Comparison of ENCODE assay signal across 1 cellular context in genomic region chr7:33043875-33044718, GRCh38.
TF ChIP-seq lines count a peak whose summit lies in the region.

No MANE protein-coding gene starts in this region.

TF ChIP-seq in HepG2, 621 proteins besides CTCF, POLR2A, EP300 and RAD21 (continued from another document and continues in another):
- no peak for TF ChIP-seq ZNF441 (CRISPR knock-in tag; IDR thresholded peaks at IDR 0.05; ENCODE audit: borderline replicate concordance)
- TF ChIP-seq ZNF788 (CRISPR knock-in tag; IDR thresholded peaks at IDR 0.05; ENCODE audit: borderline replicate concordance) = no peak
- TF ChIP-seq ZNF274 (CRISPR knock-in tag; IDR thresholded peaks at IDR 0.05) = no peak
- no peak for TF ChIP-seq ZNF746 (CRISPR knock-in tag; IDR thresholded peaks at IDR 0.05)
- TF ChIP-seq NR2F6 (IDR thresholded peaks at IDR 0.05) = peak; percentile 22; the same call in 1 of the 2 replicates
- TF ChIP-seq NR2F6 (CRISPR knock-in tag; IDR thresholded peaks at IDR 0.05) = no peak
- TF ChIP-seq ZNF251 (CRISPR knock-in tag; IDR thresholded peaks at IDR 0.05) = no peak
- TF ChIP-seq ZMYM3 (CRISPR knock-in tag; IDR thresholded peaks at IDR 0.05) = no peak
- TF ChIP-seq HMGXB4 (CRISPR knock-in tag; IDR thresholded peaks at IDR 0.05; ENCODE audit: borderline replicate concordance in 1 of 2, low read depth in 1 of 2) = peak in 1 of 2 experiments; percentile 52; a peak in 1 of 4 replicates
- no peak for TF ChIP-seq ZNF225 (CRISPR knock-in tag; IDR thresholded peaks at IDR 0.05)
- no peak for TF ChIP-seq USF2 (IDR thresholded peaks at IDR 0.05; ENCODE audit: low read depth, low read length)
- TF ChIP-seq USF2 (CRISPR knock-in tag; IDR thresholded peaks at IDR 0.05; ENCODE audit: borderline replicate concordance) = no peak
- no peak for TF ChIP-seq GZF1 (CRISPR knock-in tag; IDR thresholded peaks at IDR 0.05)
- no peak for TF ChIP-seq SOX13 (IDR thresholded peaks at IDR 0.05)
- TF ChIP-seq SOX13 (CRISPR knock-in tag; conservative IDR thresholded peaks at IDR 0.05 in 1 of 2, IDR thresholded peaks at IDR 0.05 in 1 of 2) = peak in 1 of 2 experiments; percentile 58; a peak in 1 of 4 replicates
- TF ChIP-seq IRF2 (CRISPR knock-in tag; IDR thresholded peaks at IDR 0.05) = peak; percentile 28; the same call in 1 of the 2 replicates
- TF ChIP-seq ZNF784 (CRISPR knock-in tag; IDR thresholded peaks at IDR 0.05; ENCODE audit: borderline replicate concordance) = no peak
- TF ChIP-seq MNT (IDR thresholded peaks at IDR 0.05) = no peak
- peak; percentile 54; the same call in 1 of the 2 replicates for TF ChIP-seq KMT2A (CRISPR knock-in tag; IDR thresholded peaks at IDR 0.05)
- peak; percentile 25; the same call in 1 of the 2 replicates for TF ChIP-seq FOXK1 (CRISPR knock-in tag; IDR thresholded peaks at IDR 0.05; ENCODE audit: borderline replicate concordance, low read depth)
- TF ChIP-seq PAX8 (CRISPR knock-in tag; IDR thresholded peaks at IDR 0.05; ENCODE audit: borderline replicate concordance) = no peak
- 0 out of 2 replicates have a peak, but pooled peaks have one; percentile 50 for TF ChIP-seq NFIC (IDR thresholded peaks at IDR 0.05; ENCODE audit: low read length)
- TF ChIP-seq, protein P1, sequence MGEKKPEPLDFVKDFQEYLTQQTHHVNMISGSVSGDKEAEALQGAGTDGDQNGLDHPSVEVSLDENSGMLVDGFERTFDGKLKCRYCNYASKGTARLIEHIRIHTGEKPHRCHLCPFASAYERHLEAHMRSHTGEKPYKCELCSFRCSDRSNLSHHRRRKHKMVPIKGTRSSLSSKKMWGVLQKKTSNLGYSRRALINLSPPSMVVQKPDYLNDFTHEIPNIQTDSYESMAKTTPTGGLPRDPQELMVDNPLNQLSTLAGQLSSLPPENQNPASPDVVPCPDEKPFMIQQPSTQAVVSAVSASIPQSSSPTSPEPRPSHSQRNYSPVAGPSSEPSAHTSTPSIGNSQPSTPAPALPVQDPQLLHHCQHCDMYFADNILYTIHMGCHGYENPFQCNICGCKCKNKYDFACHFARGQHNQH (CRISPR knock-in tag; IDR thresholded peaks at IDR 0.05) = no peak
- peak; percentile 79 for TF ChIP-seq FOXP4 (CRISPR knock-in tag; IDR thresholded peaks at IDR 0.05)
- no peak for TF ChIP-seq SMAD3 (CRISPR knock-in tag; IDR thresholded peaks at IDR 0.05)
- no peak for TF ChIP-seq HHEX (CRISPR knock-in tag; IDR thresholded peaks at IDR 0.05)
- TF ChIP-seq TCF12 (IDR thresholded peaks at IDR 0.05) = no peak
- no peak for TF ChIP-seq TCF12 (CRISPR knock-in tag; IDR thresholded peaks at IDR 0.05)
- TF ChIP-seq, protein P2, sequence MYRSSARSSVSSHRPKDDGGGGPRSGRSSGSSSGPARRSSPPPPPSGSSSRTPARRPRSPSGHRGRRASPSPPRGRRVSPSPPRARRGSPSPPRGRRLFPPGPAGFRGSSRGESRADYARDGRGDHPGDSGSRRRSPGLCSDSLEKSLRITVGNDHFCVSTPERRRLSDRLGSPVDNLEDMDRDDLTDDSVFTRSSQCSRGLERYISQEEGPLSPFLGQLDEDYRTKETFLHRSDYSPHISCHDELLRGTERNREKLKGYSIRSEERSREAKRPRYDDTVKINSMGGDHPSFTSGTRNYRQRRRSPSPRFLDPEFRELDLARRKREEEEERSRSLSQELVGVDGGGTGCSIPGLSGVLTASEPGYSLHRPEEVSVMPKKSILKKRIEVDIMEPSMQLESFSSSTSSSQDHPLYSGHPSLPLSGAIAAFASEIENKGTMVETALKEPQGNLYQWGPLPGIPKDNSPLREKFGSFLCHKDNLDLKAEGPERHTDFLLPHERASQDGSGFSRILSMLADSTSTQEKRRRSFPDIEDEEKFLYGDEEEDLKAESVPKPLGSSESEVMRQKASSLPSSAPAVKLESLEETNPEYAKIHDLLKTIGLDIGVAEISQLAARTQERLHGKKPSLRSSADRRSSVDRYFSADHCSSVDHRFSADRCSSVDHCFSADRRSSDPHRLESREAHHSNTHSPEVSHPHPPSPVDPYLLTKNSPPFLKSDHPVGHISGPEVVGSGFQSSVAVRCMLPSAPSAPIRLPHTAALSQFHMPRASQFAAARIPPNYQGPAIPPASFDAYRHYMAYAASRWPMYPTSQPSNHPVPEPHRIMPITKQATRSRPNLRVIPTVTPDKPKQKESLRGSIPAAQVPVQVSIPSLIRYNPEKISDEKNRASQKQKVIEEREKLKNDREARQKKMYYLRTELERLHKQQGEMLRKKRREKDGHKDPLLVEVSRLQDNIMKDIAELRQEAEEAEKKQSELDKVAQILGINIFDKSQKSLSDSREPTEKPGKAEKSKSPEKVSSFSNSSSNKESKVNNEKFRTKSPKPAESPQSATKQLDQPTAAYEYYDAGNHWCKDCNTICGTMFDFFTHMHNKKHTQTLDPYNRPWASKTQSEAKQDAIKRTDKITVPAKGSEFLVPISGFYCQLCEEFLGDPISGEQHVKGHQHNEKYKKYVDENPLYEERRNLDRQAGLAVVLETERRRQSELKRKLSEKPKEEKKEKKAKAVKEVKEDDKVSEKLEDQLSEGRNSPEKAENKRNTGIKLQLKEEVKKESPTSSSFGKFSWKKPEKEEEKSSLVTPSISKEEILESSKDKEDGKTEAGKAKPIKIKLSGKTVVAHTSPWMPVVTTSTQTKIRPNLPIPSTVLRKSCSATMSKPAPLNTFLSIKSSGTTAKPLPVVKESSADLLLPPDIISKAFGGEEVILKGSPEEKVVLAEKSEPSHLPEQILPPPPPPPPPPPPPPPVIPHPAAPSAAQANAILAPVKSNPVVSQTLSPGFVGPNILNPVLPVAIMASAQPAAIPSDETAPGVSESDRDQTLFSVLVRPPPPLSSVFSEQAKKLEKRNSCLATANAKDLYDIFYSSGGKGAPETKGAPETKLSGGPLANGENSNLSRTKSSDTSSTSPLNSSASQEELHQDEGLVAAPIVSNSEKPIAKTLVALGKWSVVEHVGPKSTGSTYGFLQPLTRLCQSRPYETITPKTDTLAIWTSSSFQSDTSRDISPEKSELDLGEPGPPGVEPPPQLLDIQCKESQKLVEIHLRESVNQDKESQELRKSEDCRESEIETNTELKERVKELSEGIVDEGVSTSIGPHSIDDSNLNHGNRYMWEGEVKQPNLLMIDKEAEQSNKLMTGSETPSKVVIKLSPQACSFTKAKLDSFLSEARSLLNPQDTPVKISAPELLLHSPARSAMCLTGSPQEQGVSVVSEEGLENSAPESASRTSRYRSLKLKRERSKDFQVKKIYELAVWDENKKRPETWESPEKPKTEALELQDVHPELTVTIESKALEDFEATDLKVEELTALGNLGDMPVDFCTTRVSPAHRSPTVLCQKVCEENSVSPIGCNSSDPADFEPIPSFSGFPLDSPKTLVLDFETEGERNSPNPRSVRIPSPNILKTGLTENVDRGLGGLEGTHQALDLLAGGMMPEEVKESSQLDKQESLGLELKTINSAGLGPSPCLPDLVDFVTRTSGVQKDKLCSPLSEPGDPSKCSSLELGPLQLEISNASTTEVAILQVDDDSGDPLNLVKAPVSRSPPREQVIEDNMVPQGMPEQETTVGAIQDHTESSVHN (CRISPR knock-in tag; IDR thresholded peaks at IDR 0.05) = no peak
- TF ChIP-seq ZNF446 (CRISPR knock-in tag; IDR thresholded peaks at IDR 0.05) = no peak
- no peak for TF ChIP-seq ZXDC (CRISPR knock-in tag; IDR thresholded peaks at IDR 0.05)
- no peak for TF ChIP-seq TP53 (CRISPR knock-in tag; conservative IDR thresholded peaks at IDR 0.05)
- peak; percentile 59 for TF ChIP-seq RFX3 (CRISPR knock-in tag; IDR thresholded peaks at IDR 0.05)
- no peak for TF ChIP-seq ZBTB37 (CRISPR knock-in tag; IDR thresholded peaks at IDR 0.05)
- TF ChIP-seq YY1 (IDR thresholded peaks at IDR 0.05; ENCODE audit: insufficient read depth, insufficient replicate concordance, low read depth, low read length) = no peak
- TF ChIP-seq ATM (IDR thresholded peaks at IDR 0.05; ENCODE audit: borderline replicate concordance) = no peak
- no peak for TF ChIP-seq KLF15 (CRISPR knock-in tag; IDR thresholded peaks at IDR 0.05; ENCODE audit: borderline replicate concordance)
